In genomic region chr4:77232653-77233052, GRCh38 we compare ENCODE assay signal across 16 cellular contexts.
DNase-seq lines count a peak whose midpoint lies in the region; ATAC-seq and TF ChIP-seq lines count a peak whose summit lies in the region.
"Had no signal": no experiment of that assay in that cellular context is flagged by ENCODE, and none has a peak within 500 bp of the region (broad histone marks: within the 10 kb centered on the region; RNA-seq: fewer than 3 reads in every experiment).

No MANE protein-coding gene starts in this region.

- intact Hi-C loops in Calu3 (cut with micrococcal nuclease; ENCODE audit: unreplicated experiment): loop anchor here (2.0 kb wide), 1 partner anchor 200 kb away; no protein-coding TSS in a partner anchor

- CTCF ChIA-PET in Calu3 (lab: Charles Lee): no interaction called here
- CTCF ChIA-PET in T-cell (lab: Charles Lee): interaction anchor here in 1 of 2 donors (0.7 kb wide), 1 partner anchor 146 kb away, joined by 3 read pairs; no protein-coding TSS in a partner anchor

- in situ Hi-C loops in astrocyte of the spinal cord (cut with HindIII; ENCODE audit: low sequenced_read_pairs): no loop called here

- DNase-seq in Calu3: peak; percentile 7
- DNase-seq in M059J (ENCODE audit: low read depth): peak; percentile 50
- peak; percentile 3 for DNase-seq in astrocyte of the spinal cord (ENCODE audit: low read depth, low spot score)
- DNase-seq in kidney epithelial cell (ENCODE audit: low read depth): peak; percentile 49
- DNase-seq in NCI-H526 (lab: John Stamatoyannopoulos, UW): no peak
- DNase-seq in T-cell: no peak
- no peak for DNase-seq in NCI-H2196 (lab: John Stamatoyannopoulos, UW; ENCODE audit: unreplicated experiment)
- DNase-seq: activated B cell treated with CpG ODN at 0.5 μM for 24 hours; activated naive CD8-positive, alpha-beta T cell treated with anti-CD3 and anti-CD28 coated beads, Interleukin-2, amount 10 ng/mL, durations not matched to agents 7 days and 5 days; caudate nucleus; esophagus squamous epithelium; midbrain; NCI-H1694 treated with DMSO at 0.1 percent for 48 hours; NCI-H446 treated with DMSO at 0.1 percent for 48 hours; thyroid gland had no signal

- ATAC-seq in T-cell (replicated peaks in 1 of 4) (no peak), HG02938 (IDR thresholded peaks at IDR 0.05; ENCODE audit: unreplicated experiment) (no peak)

- no peak overlapping the region for H3K4me3 Mint-ChIP-seq in Calu3 (ENCODE audit: low read depth, unreplicated experiment)
- H3K4me3 Mint-ChIP-seq in T-cell: no peak overlapping the region
- H3K4me3 Mint-ChIP-seq: activated B cell treated with CpG ODN at 0.5 μM for 24 hours; activated naive CD8-positive, alpha-beta T cell treated with anti-CD3 and anti-CD28 coated beads, Interleukin-2, amount 10 ng/mL, durations not matched to agents 7 days and 5 days had no signal

- H3K4me3 ChIP-seq in astrocyte of the spinal cord (ENCODE audit: low read depth, low read length): no peak overlapping the region
- no peak overlapping the region for H3K4me3 ChIP-seq in kidney epithelial cell (ENCODE audit: low read depth, low read length)
- H3K4me3 ChIP-seq: esophagus squamous epithelium, thyroid gland had no signal

- no TSS peak for BruUV-seq in Calu3 (replicated peaks; lab: Mats Ljungman, UMichigan)

- H3K27me3 Mint-ChIP-seq in Calu3 (ENCODE audit: unreplicated experiment) (peaks cover 39% of the 10 kb centered on the region), T-cell (peaks cover 8 to 14% of the 10 kb centered on the region in 2 donors)
- H3K27me3 Mint-ChIP-seq: activated B cell treated with CpG ODN at 0.5 μM for 24 hours; activated naive CD8-positive, alpha-beta T cell treated with anti-CD3 and anti-CD28 coated beads, Interleukin-2, amount 10 ng/mL, durations not matched to agents 7 days and 5 days had no signal

- POLR2A ChIA-PET in T-cell (lab: Charles Lee): no interaction called here

- H3K27me3 ChIP-seq in kidney epithelial cell (ENCODE audit: control insufficient read depth, insufficient read depth, low read length): peaks cover 6% of the 10 kb centered on the region
- H3K27me3 ChIP-seq: thyroid gland had no signal

- H3K36me3 ChIP-seq in kidney epithelial cell (ENCODE audit: control insufficient read depth, insufficient read depth, low read length): no peaks in the 10 kb centered on the region
- H3K36me3 ChIP-seq: esophagus squamous epithelium, thyroid gland had no signal

- no peaks in the 10 kb centered on the region for H3K4me1 Mint-ChIP-seq in Calu3 (ENCODE audit: low read depth, unreplicated experiment)
- H3K4me1 Mint-ChIP-seq in T-cell: no peaks in the 10 kb centered on the region

- no peaks in the 10 kb centered on the region for H3K36me3 Mint-ChIP-seq in Calu3 (ENCODE audit: insufficient read depth, unreplicated experiment)
- no peaks in the 10 kb centered on the region for H3K36me3 Mint-ChIP-seq in T-cell
- H3K36me3 Mint-ChIP-seq: activated naive CD8-positive, alpha-beta T cell treated with anti-CD3 and anti-CD28 coated beads, Interleukin-2, amount 10 ng/mL, durations not matched to agents 7 days and 5 days had no signal

- TF ChIP-seq CTCF in Calu3 (IDR thresholded peaks at IDR 0.05; ENCODE audit: unreplicated experiment) (no peak), astrocyte of the spinal cord (IDR thresholded peaks at IDR 0.05; ENCODE audit: low read depth, low read length) (no peak), kidney epithelial cell (IDR thresholded peaks at IDR 0.05; ENCODE audit: insufficient read depth, low read length, poor library complexity, severe bottlenecking) (no peak)

- no peak overlapping the region for H3K27ac Mint-ChIP-seq in Calu3 (ENCODE audit: unreplicated experiment)
- no peak overlapping the region for H3K27ac Mint-ChIP-seq in T-cell
- H3K27ac Mint-ChIP-seq: activated B cell treated with CpG ODN at 0.5 μM for 24 hours had no signal

- H3K9me3 Mint-ChIP-seq in Calu3 (ENCODE audit: low read depth, unreplicated experiment) (no peaks in the 10 kb centered on the region), T-cell (peaks cover 0 to 4% (median 3%) of the 10 kb centered on the region in 3 donors)

Comparison
In these comparisons a context has a peak if more than half of its experiments do, and no peak if none do; other contexts are left out.
1. DNase-seq: peak in Calu3 (single experiment), M059J (single experiment), astrocyte of the spinal cord (single experiment) and kidney epithelial cell (single experiment); none in NCI-H526 (0 of 2), T-cell (0 of 34) and NCI-H2196 (single experiment).